9 cellular contexts compared by ENCODE assay signal in genomic region chr15:67915374-67916050, GRCh38.
DNase-seq lines count a peak whose midpoint lies in the region; ATAC-seq and TF ChIP-seq lines count a peak whose summit lies in the region.
"Had no signal": no experiment of that assay in that cellular context is flagged by ENCODE, and none has a peak within 500 bp of the region (broad histone marks: within the 10 kb centered on the region; RNA-seq: fewer than 3 reads in every experiment).

No MANE protein-coding gene starts in this region.

- DNase-seq in COLO668 (lab: John Stamatoyannopoulos, UW; ENCODE audit: unreplicated experiment) (peak; percentile 88), NCI-H345 treated with DMSO at 0.1 percent for 48 hours (lab: John Stamatoyannopoulos, UW; ENCODE audit: unreplicated experiment) (peak; percentile 40), endothelial cell (ENCODE audit: low spot score) (no peak), nephron progenitor cell (peak; percentile 35), germinal center (ENCODE audit: low spot score) (no peak)
- DNase-seq in stimulated activated naive B cell treated with anti-CD40 and anti-IgM and Interleukin-4, amounts not matched to agents 10 μg/mL and 1 μg/mL and 100 μg/mL, for 72 hours, result no peak
- DNase-seq: CD4-positive, alpha-beta T cell had no signal

- H3K27ac Mint-ChIP-seq in endothelial cell (ENCODE audit: unreplicated experiment) (peak overlapping the region; percentile 61), nephron progenitor cell (peak overlapping the region; percentile 98)
- no peak overlapping the region for H3K27ac Mint-ChIP-seq in stimulated activated naive B cell treated with anti-CD40 and anti-IgM and Interleukin-4, amounts not matched to agents 10 μg/mL and 1 μg/mL and 100 μg/mL, for 72 hours
- H3K27ac Mint-ChIP-seq: CD4-positive, alpha-beta T cell had no signal

- TF ChIP-seq CTCF in endothelial cell (IDR thresholded peaks at IDR 0.05; ENCODE audit: unreplicated experiment) (no peak), nephron progenitor cell (IDR thresholded peaks at IDR 0.05) (no peak)

- H3K9me3 Mint-ChIP-seq in endothelial cell (ENCODE audit: unreplicated experiment), result no peaks in the 10 kb centered on the region
- peaks cover 16% of the 10 kb centered on the region for H3K9me3 Mint-ChIP-seq in nephron progenitor cell
- H3K9me3 Mint-ChIP-seq in stimulated activated naive B cell treated with anti-CD40 and anti-IgM and Interleukin-4, amounts not matched to agents 10 μg/mL and 1 μg/mL and 100 μg/mL, for 72 hours, result peaks cover 13 to 18% of the 10 kb centered on the region in 2 donors

- H3K4me3 Mint-ChIP-seq in endothelial cell (ENCODE audit: unreplicated experiment), result no peak overlapping the region
- peak overlapping the region; percentile 74 for H3K4me3 Mint-ChIP-seq in nephron progenitor cell
- no peak overlapping the region for H3K4me3 Mint-ChIP-seq in stimulated activated naive B cell treated with anti-CD40 and anti-IgM and Interleukin-4, amounts not matched to agents 10 μg/mL and 1 μg/mL and 100 μg/mL, for 72 hours
- H3K4me3 Mint-ChIP-seq: CD4-positive, alpha-beta T cell had no signal

- H3K27me3 Mint-ChIP-seq in endothelial cell (ENCODE audit: unreplicated experiment) (peaks cover 2% of the 10 kb centered on the region), nephron progenitor cell (ENCODE audit: low read depth, poor library complexity) (peaks cover 15% of the 10 kb centered on the region)
- no peaks in the 10 kb centered on the region for H3K27me3 Mint-ChIP-seq in stimulated activated naive B cell treated with anti-CD40 and anti-IgM and Interleukin-4, amounts not matched to agents 10 μg/mL and 1 μg/mL and 100 μg/mL, for 72 hours
- H3K27me3 Mint-ChIP-seq: CD4-positive, alpha-beta T cell had no signal

- ATAC-seq in GM19023 (IDR thresholded peaks at IDR 0.05; ENCODE audit: unreplicated experiment) (no peak), GM19351 (IDR thresholded peaks at IDR 0.05; ENCODE audit: unreplicated experiment) (no peak)
- ATAC-seq in stimulated activated naive B cell treated with anti-CD40 and anti-IgM and Interleukin-4, amounts not matched to agents 10 μg/mL and 1 μg/mL and 100 μg/mL, for 72 hours (replicated peaks), result no peak

- peaks cover 15% of the 10 kb centered on the region for H3K4me1 Mint-ChIP-seq in endothelial cell (ENCODE audit: unreplicated experiment)
- H3K4me1 Mint-ChIP-seq in nephron progenitor cell, result peaks cover 66% of the 10 kb centered on the region
- H3K4me1 Mint-ChIP-seq in stimulated activated naive B cell treated with anti-CD40 and anti-IgM and Interleukin-4, amounts not matched to agents 10 μg/mL and 1 μg/mL and 100 μg/mL, for 72 hours, result peaks cover 0 to 3% of the 10 kb centered on the region in 2 donors

- no peaks in the 10 kb centered on the region for H3K36me3 Mint-ChIP-seq in endothelial cell (ENCODE audit: low read depth, unreplicated experiment)
- H3K36me3 Mint-ChIP-seq in nephron progenitor cell (ENCODE audit: low read depth), result peaks cover 4% of the 10 kb centered on the region
- H3K36me3 Mint-ChIP-seq in stimulated activated naive B cell treated with anti-CD40 and anti-IgM and Interleukin-4, amounts not matched to agents 10 μg/mL and 1 μg/mL and 100 μg/mL, for 72 hours, result peaks cover 8 to 17% of the 10 kb centered on the region in 2 donors

Comparison
In these comparisons a context has a peak if more than half of its experiments do, and no peak if none do; other contexts are left out.
1. DNase-seq: peak in COLO668 (single experiment), NCI-H345 treated with DMSO at 0.1 percent for 48 hours (single experiment) and nephron progenitor cell (single experiment); none in endothelial cell (single experiment), stimulated activated naive B cell treated with anti-CD40 and anti-IgM and Interleukin-4, amounts not matched to agents 10 μg/mL and 1 μg/mL and 100 μg/mL, for 72 hours (single experiment) and germinal center (single experiment).